ENCODE assay signal across 8 cellular contexts in genomic region chr9:18507151-18507550, GRCh38.
"Had no signal": no experiment of that assay in that cellular context is flagged by ENCODE, and none has a peak within 500 bp of the region (broad histone marks: within the 10 kb centered on the region; RNA-seq: fewer than 3 reads in every experiment).

No MANE protein-coding gene starts in this region.

- ATAC-seq: GM12878 had no signal

- DNase-seq: GDM1, GF-D8 had no signal

- H3K4me3 ChIP-seq: GM12878 had no signal

- FAIRE-seq: G401.6, GM12878, GM12891, GM12892, GM18507, GM19239 had no signal
